ENCODE assay signal across 25 cellular contexts in the genomic region with DNA sequence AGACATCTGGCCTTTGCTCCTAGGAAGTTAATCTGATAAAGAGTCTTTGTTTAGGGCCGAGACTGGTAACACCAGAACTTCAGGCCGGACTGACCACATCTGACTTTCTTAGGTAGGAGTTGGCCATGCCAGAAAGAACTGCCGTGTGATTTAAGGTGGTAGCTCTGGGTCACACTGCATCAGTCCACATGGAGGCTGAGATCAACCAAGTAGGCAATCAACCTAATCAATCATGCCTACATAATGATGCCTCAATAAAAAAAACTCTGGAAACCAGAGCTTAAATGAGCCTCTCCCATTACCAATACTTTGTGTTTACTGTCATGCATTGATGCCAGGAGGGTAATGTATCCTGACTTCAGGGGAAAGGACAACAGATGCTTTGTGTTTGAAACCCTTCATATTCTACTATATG. TPM values are rescaled to one million over a fixed set of nuclear protein-coding genes. Genes with fewer than 3 reads are reported as not detected.
DNase-seq lines count a peak whose midpoint lies in the region; ATAC-seq and TF ChIP-seq lines count a peak whose summit lies in the region.
"Had no signal": no experiment of that assay in that cellular context is flagged by ENCODE, and none has a peak within 500 bp of the region (broad histone marks: within the 10 kb centered on the region; RNA-seq: fewer than 3 reads in every experiment).

No MANE protein-coding gene starts in this region.

- intact Hi-C loops in colonic mucosa (cut with DNase I) (no loop called here), transverse colon (cut with DNase I; ENCODE audit: low total_unique reads) (no loop called here), gastrocnemius medialis (cut with DNase I; ENCODE audit: low total_unique reads) (no loop called here)

- H3K27me3 ChIP-seq in colonic mucosa (no peaks in the 10 kb centered on the region), transverse colon (no peaks in the 10 kb centered on the region), gastrocnemius medialis (no peaks in the 10 kb centered on the region)
- H3K27me3 ChIP-seq: brain microvascular endothelial cell, neutrophil had no signal

- peak overlapping the region; percentile 71 for H3K27ac ChIP-seq in colonic mucosa
- H3K27ac ChIP-seq in transverse colon, result peak overlapping the region; percentile 39 to 69 (median 62)
- H3K27ac ChIP-seq in gastrocnemius medialis, result no peak overlapping the region
- no peak overlapping the region for H3K27ac ChIP-seq in RWPE1
- H3K27ac ChIP-seq: brain microvascular endothelial cell, neutrophil, prostate gland had no signal

- H3K4me1 ChIP-seq in colonic mucosa, result no peaks in the 10 kb centered on the region
- H3K4me1 ChIP-seq in transverse colon, result peaks cover 3 to 21% (median 10%) of the 10 kb centered on the region in 4 donors
- no peaks in the 10 kb centered on the region for H3K4me1 ChIP-seq in gastrocnemius medialis
- H3K4me1 ChIP-seq: prostate gland had no signal

- no peaks in the 10 kb centered on the region for H3K9me3 ChIP-seq in colonic mucosa
- H3K9me3 ChIP-seq in transverse colon, result no peaks in the 10 kb centered on the region
- H3K9me3 ChIP-seq in gastrocnemius medialis, result no peaks in the 10 kb centered on the region
- H3K9me3 ChIP-seq: neutrophil, prostate gland had no signal

- peaks cover 12% of the 10 kb centered on the region for H3K36me3 Mint-ChIP-seq in type B pancreatic cell

- no peaks in the 10 kb centered on the region for H3K4me1 Mint-ChIP-seq in type B pancreatic cell (ENCODE audit: unreplicated experiment)
- H3K4me1 Mint-ChIP-seq: activated T-helper 17 cell treated with anti-CD3 and anti-CD28 coated beads, Interleukin-2, amount 50 U/mL, for 72 hours; memory B cell; stimulated activated effector memory CD8-positive, alpha-beta T cell treated with anti-CD3 and anti-CD28 coated beads, Interleukin-12 subunit alpha, Interleukin-12 subunit beta, amount 100 ng/mL, for 72 hours had no signal

- TF ChIP-seq CTCF in colonic mucosa (IDR thresholded peaks at IDR 0.05) (no peak), transverse colon (IDR thresholded peaks at IDR 0.05) (no peak), gastrocnemius medialis (IDR thresholded peaks at IDR 0.05 in 4 of 5, conservative IDR thresholded peaks at IDR 0.05 in 1 of 5) (no peak), type B pancreatic cell (conservative IDR thresholded peaks at IDR 0.05) (no peak), RWPE1 (conservative IDR thresholded peaks at IDR 0.05; ENCODE audit: low read depth) (no peak)

- H3K9ac ChIP-seq in colonic mucosa (ENCODE audit: low read depth in 2 of 2, low read length in 2 of 2), result no peak overlapping the region

- H3K9me3 Mint-ChIP-seq in type B pancreatic cell, result no peaks in the 10 kb centered on the region
- H3K9me3 Mint-ChIP-seq: activated T-helper 17 cell treated with anti-CD3 and anti-CD28 coated beads, Interleukin-2, amount 50 U/mL, for 72 hours; CD4-positive, CD25-positive, alpha-beta regulatory T cell; memory B cell; stimulated activated effector memory CD8-positive, alpha-beta T cell treated with anti-CD3 and anti-CD28 coated beads, Interleukin-12 subunit alpha, Interleukin-12 subunit beta, amount 100 ng/mL, for 72 hours had no signal

- H3K4me3 Mint-ChIP-seq in type B pancreatic cell, result no peak overlapping the region
- H3K4me3 Mint-ChIP-seq: activated CD8-positive, alpha-beta T cell treated with anti-CD3 and anti-CD28 coated beads, Interleukin-2, amount 10 ng/mL, durations not matched to agents 7 days and 5 days; activated T-helper 17 cell treated with anti-CD3 and anti-CD28 coated beads, Interleukin-2, amount 50 U/mL, for 72 hours; CD4-positive, CD25-positive, alpha-beta regulatory T cell; memory B cell; stimulated activated effector memory CD8-positive, alpha-beta T cell treated with anti-CD3 and anti-CD28 coated beads, Interleukin-12 subunit alpha, Interleukin-12 subunit beta, amount 100 ng/mL, for 72 hours had no signal

- no peak for TF ChIP-seq EP300 in transverse colon (IDR thresholded peaks at IDR 0.05; ENCODE audit: low read depth)

- TF ChIP-seq POLR2A in transverse colon (IDR thresholded peaks at IDR 0.05) (no peak), gastrocnemius medialis (IDR thresholded peaks at IDR 0.05) (no peak)

- no peak overlapping the region for H3K27ac Mint-ChIP-seq in type B pancreatic cell
- H3K27ac Mint-ChIP-seq: activated CD8-positive, alpha-beta T cell treated with anti-CD3 and anti-CD28 coated beads, Interleukin-2, amount 10 ng/mL, durations not matched to agents 7 days and 5 days; activated T-helper 17 cell treated with anti-CD3 and anti-CD28 coated beads, Interleukin-2, amount 50 U/mL, for 72 hours; memory B cell; stimulated activated effector memory CD8-positive, alpha-beta T cell treated with anti-CD3 and anti-CD28 coated beads, Interleukin-12 subunit alpha, Interleukin-12 subunit beta, amount 100 ng/mL, for 72 hours had no signal

- in situ Hi-C loops in transverse colon (cut with MboI; ENCODE audit: low pct_ligation_motif_present in 1 of 4, low pct_unique_long_range_greater_than_20kb in 1 of 4, low sequenced_read_pairs in 3 of 4), result no loop called here
- in situ Hi-C loops in gastrocnemius medialis (cut with MboI; ENCODE audit: low sequenced_read_pairs in 4 of 4), result no loop called here

- no peaks in the 10 kb centered on the region for H3K27me3 Mint-ChIP-seq in type B pancreatic cell
- H3K27me3 Mint-ChIP-seq: activated T-helper 17 cell treated with anti-CD3 and anti-CD28 coated beads, Interleukin-2, amount 50 U/mL, for 72 hours; CD4-positive, CD25-positive, alpha-beta regulatory T cell; memory B cell had no signal

- POLR2A ChIA-PET in RWPE1 (lab: Yijun Ruan, JAX; ENCODE audit: low non-redundant PET), result no interaction called here

- CTCF ChIA-PET in RWPE1 (lab: Yijun Ruan, JAX), result no interaction called here

- no peak for ATAC-seq in gastrocnemius medialis
- ATAC-seq: activated CD8-positive, alpha-beta T cell treated with anti-CD3 and anti-CD28 coated beads, Interleukin-2, amount 10 ng/mL, durations not matched to agents 7 days and 5 days; activated T-helper 17 cell treated with anti-CD3 and anti-CD28 coated beads, Interleukin-2, amount 50 U/mL, for 72 hours; PC-3; stimulated activated effector memory CD8-positive, alpha-beta T cell treated with anti-CD3 and anti-CD28 coated beads, Interleukin-12 subunit alpha, Interleukin-12 subunit beta, amount 100 ng/mL, for 72 hours had no signal

- H3K4me3 ChIP-seq in colonic mucosa (no peak overlapping the region), transverse colon (no peak overlapping the region), gastrocnemius medialis (no peak overlapping the region)
- H3K4me3 ChIP-seq: prostate gland had no signal

- DNase-seq in NCI-H82 (lab: John Stamatoyannopoulos, UW), result peak; percentile 7
- no peak for DNase-seq in NCI-H82 treated with DMSO at 0.1 percent for 48 hours (lab: John Stamatoyannopoulos, UW; ENCODE audit: unreplicated experiment)
- DNase-seq in colonic mucosa, result peak; percentile 62
- DNase-seq in mucosa of gallbladder (ENCODE audit: low spot score), result peak; percentile 27
- DNase-seq in transverse colon, result peak; percentile 44
- DNase-seq in gastrocnemius medialis, result no peak
- no peak for DNase-seq in type B pancreatic cell (ENCODE audit: extremely low spot score, unreplicated experiment)
- no peak for DNase-seq in RWPE1 (ENCODE audit: low spot score)
- DNase-seq: activated CD4-positive, alpha-beta T cell treated with anti-CD3 and anti-CD28 coated beads for 1 hour; activated CD8-positive, alpha-beta T cell treated with anti-CD3 and anti-CD28 coated beads, Interleukin-2, amount 10 ng/mL, durations not matched to agents 7 days and 5 days; activated naive CD4-positive, alpha-beta T cell treated with anti-CD3 and anti-CD28 coated beads, Interleukin-2, amount 50 U/mL, for 16 hours; AML-193; brain microvascular endothelial cell; CD4-positive, CD25-positive, alpha-beta regulatory T cell; NCI-H1092 treated with DMSO at 0.1 percent for 48 hours; NCI-H1694 treated with DMSO at 0.1 percent for 48 hours; NCI-H510A; PC-3; Right ventricle myocardium superior; T-helper 2 cell had no signal

- WGBS in transverse colon (ENCODE audit: low coverage in 1 of 2), 2 donors, result 48% methylated on average over 3 of the region's 3 CpGs; no CpG with 5 or more reads in 1 of the 2 donors

- no peaks in the 10 kb centered on the region for H3K36me3 ChIP-seq in colonic mucosa
- peaks cover 0 to 8% (median 0%) of the 10 kb centered on the region in 4 donors for H3K36me3 ChIP-seq in transverse colon
- peaks cover 0 to 55% of the 10 kb centered on the region in 2 donors for H3K36me3 ChIP-seq in gastrocnemius medialis
- H3K36me3 ChIP-seq: prostate gland had no signal

RNA-seq across cellular contexts. Expression of gene ORC2, which starts 44.1 kb away (rescaled TPM):
- 10 to 100 TPM; 36.4 to 39.0 TPM for total RNA-seq in colonic mucosa
- total RNA-seq in mucosa of gallbladder, result 29.3 TPM
- total RNA-seq in transverse colon, result 10 to 100 TPM; 15.1 to 30.5 (median 20.8) TPM
- total RNA-seq in gastrocnemius medialis, result 10 to 100 TPM in 1 of 4 donors, 1 to 10 TPM in 3; 4.7 to 16.1 (median 6.8) TPM
- total RNA-seq in type B pancreatic cell (ENCODE audit: low replicate concordance), result 35.6 and 38.3 TPM in 2 replicates

Comparison
In these comparisons a context has a peak if more than half of its experiments do, and no peak if none do; other contexts are left out.
1. DNase-seq: peak in NCI-H82 (single experiment), colonic mucosa (single experiment), mucosa of gallbladder (single experiment) and transverse colon (single experiment); none in NCI-H82 treated with DMSO at 0.1 percent for 48 hours (single experiment), gastrocnemius medialis (0 of 2), type B pancreatic cell (single experiment) and RWPE1 (single experiment).
2. H3K27ac ChIP-seq: peak in colonic mucosa (single experiment) and transverse colon (4 of 4); none in gastrocnemius medialis (0 of 4) and RWPE1 (single experiment).